In genomic region chr6:75230484-75231325, GRCh38 we compare ENCODE assay signal across 8 cellular contexts. TPM values are rescaled to one million over a fixed set of nuclear protein-coding genes. Genes with fewer than 3 reads are reported as not detected.
DNase-seq lines count a peak whose midpoint lies in the region; ATAC-seq and TF ChIP-seq lines count a peak whose summit lies in the region.

No MANE protein-coding gene starts in this region.

- no peak for TF ChIP-seq EP300 in gastroesophageal sphincter (IDR thresholded peaks at IDR 0.05)

- intact Hi-C loops in gastrocnemius medialis (cut with DNase I; ENCODE audit: low total_unique reads), result no loop called here

- DNase-seq in AG09319 (ENCODE audit: extremely low read depth, low read depth) (no peak), H7 (peak; percentile 19), SK-N-MC (ENCODE audit: low read depth, low spot score) (peak; percentile 52), gastrocnemius medialis (no peak), ureter (ENCODE audit: low spot score) (no peak), GM19238 (ENCODE audit: insufficient read length, low spot score) (no peak)
- no peak for DNase-seq in activated CD4-positive, alpha-beta T cell treated with anti-CD3 and anti-CD28 coated beads for 4 hours

- H3K4me1 ChIP-seq in gastroesophageal sphincter, result peaks cover 0 to 19% (median 0%) of the 10 kb centered on the region in 3 donors
- peaks cover 15 to 17% of the 10 kb centered on the region in 2 donors for H3K4me1 ChIP-seq in gastrocnemius medialis

- H3K9me3 ChIP-seq in SK-N-MC (ENCODE audit: low read depth, low read length) (no peaks in the 10 kb centered on the region), gastroesophageal sphincter (no peaks in the 10 kb centered on the region), gastrocnemius medialis (no peaks in the 10 kb centered on the region)

- no peak overlapping the region for H3K4me3 ChIP-seq in H7 (ENCODE audit: insufficient read depth, low read depth, low read length)
- no peak overlapping the region; the same call in 1 of the 2 replicates for H3K4me3 ChIP-seq in SK-N-MC
- no peak overlapping the region for H3K4me3 ChIP-seq in gastroesophageal sphincter
- no peak overlapping the region for H3K4me3 ChIP-seq in gastrocnemius medialis

- peak; percentile 74 for ATAC-seq in gastroesophageal sphincter
- no peak for ATAC-seq in gastrocnemius medialis

- no peak for TF ChIP-seq POLR2A in gastroesophageal sphincter (IDR thresholded peaks at IDR 0.05)
- TF ChIP-seq POLR2A in gastrocnemius medialis (IDR thresholded peaks at IDR 0.05), result no peak

- in situ Hi-C loops in gastrocnemius medialis (cut with MboI; ENCODE audit: low sequenced_read_pairs in 4 of 4), result loop anchor here in 2 of 4 donors (25.0 kb wide), 1 partner anchor 1743 kb away; no protein-coding TSS in a partner anchor

- TF ChIP-seq CTCF in AG09319 (IDR thresholded peaks at IDR 0.05; ENCODE audit: low read depth, low read length), result peak; percentile 86
- peak; percentile 45 to 77 (median 63) for TF ChIP-seq CTCF in gastroesophageal sphincter (IDR thresholded peaks at IDR 0.05)
- TF ChIP-seq CTCF in gastrocnemius medialis (IDR thresholded peaks at IDR 0.05 in 4 of 5, conservative IDR thresholded peaks at IDR 0.05 in 1 of 5), result peak in 4 of 5 experiments; percentile 16 to 66 (median 39)

- H3K27me3 ChIP-seq in H7 (ENCODE audit: control insufficient read depth, insufficient read depth, low read length) (no peaks in the 10 kb centered on the region), gastroesophageal sphincter (no peaks in the 10 kb centered on the region), gastrocnemius medialis (no peaks in the 10 kb centered on the region)

- H3K36me3 ChIP-seq in H7 (replicated peaks; ENCODE audit: control insufficient read depth, insufficient read depth, low read length), result no peaks in the 10 kb centered on the region
- H3K36me3 ChIP-seq in SK-N-MC (ENCODE audit: insufficient read depth, low read length), result no peaks in the 10 kb centered on the region
- peaks cover 0 to under 1% of the 10 kb centered on the region in 2 donors for H3K36me3 ChIP-seq in gastroesophageal sphincter
- H3K36me3 ChIP-seq in gastrocnemius medialis, result no peaks in the 10 kb centered on the region

- peak overlapping the region; percentile 16 for H3K9ac ChIP-seq in SK-N-MC (ENCODE audit: insufficient read length)

- 55 to 56% methylated on average over 10 of the region's 10 CpGs for WGBS in gastroesophageal sphincter (ENCODE audit: low coverage in 1 of 2), 2 donors

- no peak overlapping the region for H3K27ac ChIP-seq in SK-N-MC
- H3K27ac ChIP-seq in gastroesophageal sphincter, result no peak overlapping the region
- H3K27ac ChIP-seq in gastrocnemius medialis, result no peak overlapping the region

RNA-seq across cellular contexts. Expression of gene COX7A2, which starts 12.9 kb away (rescaled TPM):
- total RNA-seq in H7 (2014; rRNA removed; shearing (Covaris generic)), result 282 and 292 TPM in 2 replicates
- 100 to 1,000 TPM; 148 to 764 (median 376) TPM for total RNA-seq in gastroesophageal sphincter
- 100 to 1,000 TPM; 166 to 413 (median 222) TPM for total RNA-seq in gastrocnemius medialis
- 353 TPM for total RNA-seq in ureter

RNA-seq across cellular contexts. Expression of gene COL12A1, which starts 24.9 kb away (rescaled TPM):
- 0.63 and 1.9 TPM in 2 replicates for total RNA-seq in H7 (2014; rRNA removed; shearing (Covaris generic))
- total RNA-seq in gastroesophageal sphincter, result 100 to 1,000 TPM; 101 to 560 (median 237) TPM
- 10 to 100 TPM; 17.2 to 30.5 (median 22.4) TPM for total RNA-seq in gastrocnemius medialis
- 40.4 TPM for total RNA-seq in ureter

RNA-seq across cellular contexts. Expression of gene TMEM30A, which starts 53.9 kb away (rescaled TPM):
- total RNA-seq in H7 (2014; rRNA removed; shearing (Covaris generic)), result 33.0 and 45.1 TPM in 2 replicates
- total RNA-seq in gastroesophageal sphincter (100 to 1,000 TPM in 2 of 4 donors, 10 to 100 TPM in 2; 90.2 to 125 (median 97.5) TPM), gastrocnemius medialis (10 to 100 TPM; 23.8 to 44.4 (median 31.9) TPM), ureter (125 TPM)

Comparison
In these comparisons a context has a peak if more than half of its experiments do, and no peak if none do; other contexts are left out.
1. DNase-seq: peak in H7 (single experiment) and SK-N-MC (single experiment); none in AG09319 (single experiment), gastrocnemius medialis (0 of 2), activated CD4-positive, alpha-beta T cell treated with anti-CD3 and anti-CD28 coated beads for 4 hours (0 of 2), ureter (single experiment) and GM19238 (single experiment).
2. Peak in every context shown above with its lines, with median percentiles within 50 percentile points of each other: CTCF ChIP-seq.